In the genomic region with DNA sequence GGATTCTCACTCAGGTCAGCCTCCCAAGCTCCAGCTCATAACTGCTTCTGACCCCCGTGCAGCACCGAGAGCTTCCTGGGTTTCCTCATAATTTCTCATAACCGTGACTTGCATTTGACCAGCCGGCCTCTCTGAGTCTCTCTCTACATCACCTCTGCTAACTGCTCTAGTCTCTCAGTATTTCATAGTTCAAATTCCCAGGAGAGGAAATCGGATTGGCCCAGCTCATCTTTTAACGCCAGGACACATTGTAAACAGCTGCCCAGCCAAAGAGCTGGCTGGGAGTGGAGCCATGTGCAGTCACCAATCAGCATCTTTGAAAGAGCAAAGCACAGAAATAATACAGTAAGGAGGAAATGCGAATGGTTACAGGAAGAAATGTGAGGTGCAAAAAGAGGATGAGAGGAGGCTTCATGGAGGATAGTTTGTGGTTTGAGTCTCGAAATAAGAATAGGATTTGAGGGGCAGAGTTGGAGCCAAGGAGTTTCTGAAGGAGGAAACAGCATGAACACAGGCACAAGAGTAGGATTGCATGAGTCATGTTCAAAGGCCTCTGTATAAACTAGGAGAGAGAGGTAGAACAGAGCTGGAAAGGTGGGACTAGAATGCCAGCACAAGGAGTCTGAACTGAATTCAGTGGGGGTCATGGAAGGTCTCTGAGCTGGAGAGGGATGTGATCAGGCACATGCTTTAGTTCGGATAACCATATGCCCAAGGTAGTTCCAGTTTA, we compare ENCODE assay signal across 16 cellular contexts. TPM values are rescaled to one million over a fixed set of nuclear protein-coding genes. Genes with fewer than 3 reads are reported as not detected.
DNase-seq lines count a peak whose midpoint lies in the region; ATAC-seq and TF ChIP-seq lines count a peak whose summit lies in the region.
"Had no signal": no experiment of that assay in that cellular context is flagged by ENCODE, and none has a peak within 500 bp of the region (broad histone marks: within the 10 kb centered on the region; RNA-seq: fewer than 3 reads in every experiment).

No MANE protein-coding gene starts in this region.

- no peak overlapping the region for H3K27ac ChIP-seq in HEK293 (ENCODE audit: extremely low read depth, low read depth, low read length)
- no peak overlapping the region for H3K27ac ChIP-seq in mesenchymal stem cell (ENCODE audit: low read length, poor library complexity, severe bottlenecking)
- H3K27ac ChIP-seq: PC-9 had no signal

- no peak overlapping the region for H3K14ac ChIP-seq in mesenchymal stem cell (ENCODE audit: low read length in 2 of 2)

- TF ChIP-seq CTCF in BJ (IDR thresholded peaks at IDR 0.05; ENCODE audit: insufficient read depth, low read depth, low read length): no peak
- TF ChIP-seq CTCF in HEK293 (tag by site-specific recombination; IDR thresholded peaks at IDR 0.05): no peak

- no peak overlapping the region for H2BK120ac ChIP-seq in mesenchymal stem cell (ENCODE audit: low read depth, low read length)

- POLR2A ChIA-PET in BJ (lab: Charles Lee): no interaction called here
- POLR2A ChIA-PET in HEK293 (lab: Yijun Ruan, JAX): interaction anchor here (1.3 kb wide), 1 partner anchor 15 kb away, joined by 3 read pairs; the partner anchor contains the start of gene LBX1

- H2BK5ac ChIP-seq in mesenchymal stem cell (ENCODE audit: low read depth, low read length, poor library complexity, severe bottlenecking): no peak overlapping the region

- peak overlapping the region; percentile 56 for H3K9ac ChIP-seq in mesenchymal stem cell (ENCODE audit: low read length)

- H4K91ac ChIP-seq in mesenchymal stem cell (ENCODE audit: low read length): no peak overlapping the region

- DNase-seq in BJ (ENCODE audit: low read depth): peak; percentile 11
- DNase-seq in mesenchymal stem cell: no peak
- DNase-seq in activated CD4-positive, CD25-positive, alpha-beta regulatory T cell (lab: John Stamatoyannopoulos, UW): no peak
- DNase-seq in stimulated activated CD4-positive, alpha-beta T cell treated with anti-CD3 and anti-CD28 coated beads, Interleukin-4, amount 100 ng/mL, for 1 hour: no peak
- DNase-seq in COLO829 (ENCODE audit: low spot score): no peak
- no peak for DNase-seq in SIG-M5 treated with dmso at 0.1 percent for 504 hours (lab: John Stamatoyannopoulos, UW; ENCODE audit: unreplicated experiment)
- DNase-seq: activated CD8-positive, alpha-beta T cell treated with anti-CD3 and anti-CD28 coated beads, Interleukin-2, amount 10 ng/mL, durations not matched to agents 7 days and 5 days; activated naive CD4-positive, alpha-beta T cell treated with Interleukin-2 at 50 U/mL for 16 hours; islet precursor cell; KG1; NCI-H2171 treated with DMSO at 0.1 percent for 48 hours; PC-9 had no signal

- peak; percentile 28; the same call in 1 of the 3 replicates for ATAC-seq in SK-N-SH treated with all-trans-retinoic acid at 6 μM for 48 hours
- ATAC-seq: activated CD8-positive, alpha-beta T cell treated with anti-CD3 and anti-CD28 coated beads, Interleukin-2, amount 10 ng/mL, durations not matched to agents 7 days and 5 days; GM12878 had no signal

- H3K36me3 ChIP-seq in BJ (ENCODE audit: control insufficient read depth, insufficient read depth, low read length) (no peaks in the 10 kb centered on the region), HEK293 (ENCODE audit: control insufficient read depth in 2 of 2, insufficient read depth in 1 of 2, low read length in 2 of 2) (peaks cover 0 to 8% of the 10 kb centered on the region in 2 experiments; a peak in 1 of 3 replicates), mesenchymal stem cell (ENCODE audit: control insufficient read depth in 1 of 2, insufficient read depth in 2 of 2, low read depth in 1 of 2, low read length in 2 of 2) (no peaks in the 10 kb centered on the region)
- H3K36me3 ChIP-seq: HAP-1 had no signal

- H3K9me3 ChIP-seq in HEK293 (ENCODE audit: control insufficient read depth, insufficient read depth, low read depth, low read length) (no peaks in the 10 kb centered on the region), mesenchymal stem cell (ENCODE audit: control insufficient read depth, low read length) (no peaks in the 10 kb centered on the region)
- H3K9me3 ChIP-seq: HAP-1 had no signal

- no peak overlapping the region for H2AFZ ChIP-seq in mesenchymal stem cell (ENCODE audit: low read depth, low read length)
- H2AFZ ChIP-seq: PC-9 had no signal

- no peak overlapping the region for H2BK12ac ChIP-seq in mesenchymal stem cell (ENCODE audit: low read length in 2 of 2)

- no peak overlapping the region for H3K4me3 ChIP-seq in BJ (ENCODE audit: low read depth, low read length)
- H3K4me3 ChIP-seq in HEK293 (ENCODE audit: low read depth, low read length): no peak overlapping the region
- H3K4me3 ChIP-seq in mesenchymal stem cell (ENCODE audit: insufficient read depth in 1 of 2, low read depth in 1 of 2, low read length in 2 of 2): peak overlapping the region in 1 of 2 experiments; percentile 39
- H3K4me3 ChIP-seq: GM12878, HAP-1, PC-9 had no signal

- no peak overlapping the region for H4K8ac ChIP-seq in mesenchymal stem cell (ENCODE audit: low read length)

- H3K23ac ChIP-seq in mesenchymal stem cell (ENCODE audit: low read length in 2 of 2): no peak overlapping the region

- CTCF ChIA-PET in BJ (lab: Yijun Ruan, JAX): interaction anchor here (0.6 to 1.5 kb wide), 7 partner anchors 9 to 34 kb away, joined by 3 to 5 read pairs (median 3); no protein-coding TSS in a partner anchor
- CTCF ChIA-PET in HEK293 (lab: Yijun Ruan, JAX): interaction anchor here (1.2 to 1.6 kb wide), 2 partner anchors 34 to 47 kb away, joined by 3 read pairs; no protein-coding TSS in a partner anchor

- no peaks in the 10 kb centered on the region for H3K4me1 ChIP-seq in HEK293 (ENCODE audit: control insufficient read depth, insufficient read depth, low read length)
- no peaks in the 10 kb centered on the region for H3K4me1 ChIP-seq in mesenchymal stem cell (ENCODE audit: control insufficient read depth, insufficient read depth, low read depth, low read length)
- H3K4me1 ChIP-seq: HAP-1 had no signal

- no peak overlapping the region for H3K4ac ChIP-seq in mesenchymal stem cell (ENCODE audit: low read depth in 1 of 2, low read length in 2 of 2)

- no peak overlapping the region for H2AK5ac ChIP-seq in mesenchymal stem cell (ENCODE audit: low read length, severe bottlenecking)

- H3K27me3 ChIP-seq in BJ (ENCODE audit: control insufficient read depth, insufficient read depth, low read length) (peaks cover 14% of the 10 kb centered on the region), mesenchymal stem cell (ENCODE audit: control insufficient read depth in 1 of 2, insufficient read depth in 1 of 2, low read length in 2 of 2) (peaks cover 58 to 86% of the 10 kb centered on the region in 2 experiments)

- H3K4me2 ChIP-seq in mesenchymal stem cell (ENCODE audit: low read length, poor library complexity, severe bottlenecking): no peak overlapping the region
- H3K4me2 ChIP-seq: PC-9 had no signal

- H3K18ac ChIP-seq in mesenchymal stem cell (ENCODE audit: low read depth in 1 of 2, low read length in 2 of 2): no peak overlapping the region

- WGBS in mesenchymal stem cell: 76% methylated on average over 8 of the region's 9 CpGs

- H3K79me1 ChIP-seq in mesenchymal stem cell (replicated peaks; ENCODE audit: low read length, poor library complexity, severe bottlenecking): no peaks in the 10 kb centered on the region

- no peak overlapping the region for H2BK15ac ChIP-seq in mesenchymal stem cell (ENCODE audit: low read depth, poor library complexity, severe bottlenecking)

TF ChIP-seq in HEK293, 187 proteins besides CTCF, POLR2A, EP300 and RAD21:
- TF ChIP-seq ZNF350 (tag by site-specific recombination; IDR thresholded peaks at IDR 0.05) (no peak), ZNF274 (IDR thresholded peaks at IDR 0.05; ENCODE audit: low read length) (no peak), ZNF274 (tag by site-specific recombination; IDR thresholded peaks at IDR 0.05; ENCODE audit: borderline replicate concordance) (no peak), ZNF600 (tag by site-specific recombination; IDR thresholded peaks at IDR 0.05) (peak; percentile 36; the same call in 1 of the 2 replicates), ZNF624 (tag by site-specific recombination; IDR thresholded peaks at IDR 0.05) (no peak), ZNF521 (tag by site-specific recombination; IDR thresholded peaks at IDR 0.05) (no peak), ZIC2 (tag by site-specific recombination; IDR thresholded peaks at IDR 0.05) (no peak), ZNF248 (tag by site-specific recombination; IDR thresholded peaks at IDR 0.05) (no peak), ZNF76 (tag by site-specific recombination; IDR thresholded peaks at IDR 0.05; ENCODE audit: borderline replicate concordance, low read depth) (no peak), SP7 (tag by site-specific recombination; IDR thresholded peaks at IDR 0.05) (0 out of 2 replicates have a peak, but pooled peaks have one; percentile 11), ZNF830 (tag by site-specific recombination; IDR thresholded peaks at IDR 0.05; ENCODE audit: low read depth) (no peak), ZBTB20 (tag by site-specific recombination; IDR thresholded peaks at IDR 0.05) (peak; percentile 41; the same call in 1 of the 2 replicates), GFI1B (tag by site-specific recombination; IDR thresholded peaks at IDR 0.05) (no peak)

TF ChIP-seq in SK-N-SH treated with all-trans-retinoic acid at 6 μM for 48 hours, 23 proteins besides CTCF, POLR2A, EP300 and RAD21 (continues in another document):
- TF ChIP-seq RARB (CRISPR knock-in tag; IDR thresholded peaks at IDR 0.05): no peak
- no peak for TF ChIP-seq OSR1 (CRISPR knock-in tag; IDR thresholded peaks at IDR 0.05)
- TF ChIP-seq TCF4 (CRISPR knock-in tag; IDR thresholded peaks at IDR 0.05; ENCODE audit: borderline replicate concordance): no peak
- no peak for TF ChIP-seq ZNF565 (CRISPR knock-in tag; conservative IDR thresholded peaks at IDR 0.05; ENCODE audit: low read depth)

RNA-seq across cellular contexts. Expression of gene LBX1, which starts 15.2 kb away (rescaled TPM):
- not detected in 2 replicates for polyA plus RNA-seq in BJ (2011; rRNA removed)
- polyA minus RNA-seq in BJ (2011; rRNA and poly(A)+ RNA removed): not detected in 2 replicates
- not detected for polyA plus RNA-seq in mesenchymal stem cell (2013, experiment 1 of 2)
- not detected for polyA plus RNA-seq in mesenchymal stem cell (2013, experiment 2 of 2)
- polyA plus RNA-seq: GM12878 had no signal
